Comparison of ENCODE assay signal across 12 cellular contexts in genomic region chr2:220277445-220277960, GRCh38.
DNase-seq lines count a peak whose midpoint lies in the region; ATAC-seq and TF ChIP-seq lines count a peak whose summit lies in the region.
"Had no signal": no experiment of that assay in that cellular context is flagged by ENCODE, and none has a peak within 500 bp of the region (broad histone marks: within the 10 kb centered on the region; RNA-seq: fewer than 3 reads in every experiment).

No MANE protein-coding gene starts in this region.

- H3K27me3 ChIP-seq in SK-N-SH (ENCODE audit: insufficient read depth) (no peaks in the 10 kb centered on the region), GM23338 (ENCODE audit: insufficient read depth) (no peaks in the 10 kb centered on the region)
- H3K27me3 ChIP-seq: SJCRH30 had no signal

- H3K4me3 Mint-ChIP-seq in Calu3 (ENCODE audit: low read depth, unreplicated experiment) (no peak overlapping the region), GM23338 (no peak overlapping the region)

- H3K27me3 Mint-ChIP-seq in Calu3 (ENCODE audit: unreplicated experiment) = no peaks in the 10 kb centered on the region
- peaks cover 8% of the 10 kb centered on the region for H3K27me3 Mint-ChIP-seq in GM23338 (ENCODE audit: insufficient read depth, low read depth, poor library complexity)

- CTCF ChIA-PET in Calu3 (lab: Charles Lee) = no interaction called here
- CTCF ChIA-PET in SK-N-SH (lab: Yijun Ruan, JAX) = no interaction called here

- H3F3A ChIP-seq in SK-N-SH (replicated peaks; ENCODE audit: insufficient read depth) (peaks cover 36% of the 10 kb centered on the region), GM23338 (replicated peaks; ENCODE audit: low read depth) (no peaks in the 10 kb centered on the region)

- H3K36me3 ChIP-seq in SK-N-SH (replicated peaks in 1 of 2; ENCODE audit: control insufficient read depth in 1 of 2, insufficient read depth in 2 of 2, low read length in 1 of 2) (no peaks in the 10 kb centered on the region), GM23338 (ENCODE audit: insufficient read depth) (no peaks in the 10 kb centered on the region)
- H3K36me3 ChIP-seq: SJCRH30 had no signal

- POLR2A ChIA-PET in SK-N-SH (lab: Yijun Ruan, JAX) = no interaction called here

- intact Hi-C loops in Calu3 (cut with micrococcal nuclease; ENCODE audit: unreplicated experiment) = loop anchor here (5.0 kb wide), 2 partner anchors 50 to 140 kb away; no protein-coding TSS in a partner anchor

- H3K27ac ChIP-seq in SK-N-SH (ENCODE audit: low read depth in 2 of 2, low read length in 1 of 2) (peak overlapping the region in 1 of 2 experiments; percentile 76; a peak in 3 of 4 replicates), GM23338 (ENCODE audit: low read depth) (no peak overlapping the region)
- H3K27ac ChIP-seq: SJCRH30 had no signal

- peak; percentile 52 for DNase-seq in Calu3
- no peak for DNase-seq in SK-N-SH
- DNase-seq in fibroblast of the conjunctiva (ENCODE audit: low read depth) = peak; percentile 66
- DNase-seq in pons (ENCODE audit: low spot score) = peak; percentile 28
- DNase-seq in DMS 273 (lab: John Stamatoyannopoulos, UW; ENCODE audit: unreplicated experiment) = no peak
- DNase-seq in stimulated activated CD4-positive, alpha-beta T cell treated with anti-CD3 and anti-CD28 coated beads, Interleukin-2, amount 100 ng/mL, for 48 hours = no peak
- DNase-seq in GM23338 (ENCODE audit: low spot score) = no peak
- DNase-seq: central memory CD4-positive, alpha-beta T cell; islet precursor cell; NCI-H1048; SJCRH30 had no signal

- peaks cover 0 to 44% of the 10 kb centered on the region in 2 experiments; a peak in 3 of 4 replicates for H3K4me1 ChIP-seq in SK-N-SH (ENCODE audit: control insufficient read depth in 1 of 2, insufficient read depth in 2 of 2, low read depth in 1 of 2, low read length in 1 of 2)
- no peaks in the 10 kb centered on the region for H3K4me1 ChIP-seq in GM23338 (ENCODE audit: insufficient read depth)
- H3K4me1 ChIP-seq: SJCRH30 had no signal

- BruUV-seq in Calu3 (replicated peaks; lab: Mats Ljungman, UMichigan) = no TSS peak

- H3K36me3 Mint-ChIP-seq in Calu3 (ENCODE audit: insufficient read depth, unreplicated experiment) (peaks cover 4% of the 10 kb centered on the region), GM23338 (ENCODE audit: low read depth) (no peaks in the 10 kb centered on the region)

- no peaks in the 10 kb centered on the region for H3K9me3 ChIP-seq in SK-N-SH
- H3K9me3 ChIP-seq: SJCRH30 had no signal

- H3K9ac ChIP-seq in SK-N-SH = peak overlapping the region; percentile 37; the same call in 1 of the 2 replicates

- H4K20me1 ChIP-seq in SK-N-SH (ENCODE audit: insufficient read depth) = no peaks in the 10 kb centered on the region
- H4K20me1 ChIP-seq in GM23338 (replicated peaks; ENCODE audit: insufficient read depth) = no peaks in the 10 kb centered on the region

- H3K9me2 ChIP-seq in SK-N-SH = no peaks in the 10 kb centered on the region
- no peaks in the 10 kb centered on the region for H3K9me2 ChIP-seq in GM23338 (ENCODE audit: insufficient read depth)

- H2AFZ ChIP-seq in SK-N-SH (ENCODE audit: low read depth) = peak overlapping the region; percentile 70; the same call in 1 of the 2 replicates
- H2AFZ ChIP-seq in GM23338 = no peak overlapping the region

- H3K9me3 Mint-ChIP-seq in Calu3 (ENCODE audit: low read depth, unreplicated experiment) (peaks cover 3% of the 10 kb centered on the region), GM23338 (peaks cover 2% of the 10 kb centered on the region; the same call in 2 of the 3 replicates)

- TF ChIP-seq EP300 in SK-N-SH (IDR thresholded peaks at IDR 0.05; ENCODE audit: borderline replicate concordance in 1 of 2, low read depth in 1 of 2, low read length in 1 of 2) = peak in 1 of 2 experiments; percentile 66; a peak in 1 of 4 replicates

- ATAC-seq in HG02938 (IDR thresholded peaks at IDR 0.05; ENCODE audit: unreplicated experiment) = no peak
- no peak for ATAC-seq in GM23338

- TF ChIP-seq CTCF in Calu3 (IDR thresholded peaks at IDR 0.05; ENCODE audit: unreplicated experiment) (no peak), SK-N-SH (IDR thresholded peaks at IDR 0.05) (no peak), GM23338 (conservative IDR thresholded peaks at IDR 0.05; ENCODE audit: low read depth in 2 of 2) (no peak)

- H3K27ac Mint-ChIP-seq in Calu3 (ENCODE audit: unreplicated experiment) (peak overlapping the region; percentile 64), GM23338 (no peak overlapping the region)

- H3K79me2 ChIP-seq in SK-N-SH (ENCODE audit: insufficient read depth) (no peaks in the 10 kb centered on the region), GM23338 (replicated peaks; ENCODE audit: insufficient read depth) (no peaks in the 10 kb centered on the region)

- 21% methylated on average over 3 of the region's 3 CpGs for WGBS in SK-N-SH (ENCODE audit: low lambda C conversion rate)

- TF ChIP-seq RAD21 in SK-N-SH (IDR thresholded peaks at IDR 0.05; ENCODE audit: low read length) = no peak

- H3K4me2 ChIP-seq in SK-N-SH (no peak overlapping the region), GM23338 (no peak overlapping the region)

- H3K4me1 Mint-ChIP-seq in Calu3 (ENCODE audit: low read depth, unreplicated experiment) (peaks cover 57% of the 10 kb centered on the region), GM23338 (no peaks in the 10 kb centered on the region)

- no peak overlapping the region for H3K4me3 ChIP-seq in SK-N-SH (ENCODE audit: low read depth in 2 of 2, low read length in 1 of 2)
- no peak overlapping the region for H3K4me3 ChIP-seq in GM23338
- H3K4me3 ChIP-seq: SJCRH30 had no signal

TF ChIP-seq in SK-N-SH, 30 proteins besides CTCF, POLR2A, EP300 and RAD21 (continues in another document):
- TF ChIP-seq CHD2 (IDR thresholded peaks at IDR 0.05; ENCODE audit: low read length, partially characterized antibody) (no peak), ZBTB33 (IDR thresholded peaks at IDR 0.05; ENCODE audit: borderline replicate concordance, low read depth) (no peak), PBX3 (IDR thresholded peaks at IDR 0.05) (peak; percentile 38), TCF12 (IDR thresholded peaks at IDR 0.05) (peak; percentile 52)

TF ChIP-seq in GM23338, 12 proteins besides CTCF, POLR2A, EP300 and RAD21:
- no peak for TF ChIP-seq STAT1 (IDR thresholded peaks at IDR 0.05; ENCODE audit: unreplicated experiment)
- TF ChIP-seq REST (IDR thresholded peaks at IDR 0.05; ENCODE audit: unreplicated experiment) = no peak
- TF ChIP-seq EZH2 (IDR thresholded peaks at IDR 0.05; ENCODE audit: low read depth, unreplicated experiment) = no peak

Comparison
In these comparisons a context has a peak if more than half of its experiments do, and no peak if none do; other contexts are left out.
1. DNase-seq: peak in Calu3 (single experiment), fibroblast of the conjunctiva (single experiment) and pons (single experiment); none in SK-N-SH (single experiment), DMS 273 (single experiment), stimulated activated CD4-positive, alpha-beta T cell treated with anti-CD3 and anti-CD28 coated beads, Interleukin-2, amount 100 ng/mL, for 48 hours (0 of 2) and GM23338 (single experiment).